In the genomic region with DNA sequence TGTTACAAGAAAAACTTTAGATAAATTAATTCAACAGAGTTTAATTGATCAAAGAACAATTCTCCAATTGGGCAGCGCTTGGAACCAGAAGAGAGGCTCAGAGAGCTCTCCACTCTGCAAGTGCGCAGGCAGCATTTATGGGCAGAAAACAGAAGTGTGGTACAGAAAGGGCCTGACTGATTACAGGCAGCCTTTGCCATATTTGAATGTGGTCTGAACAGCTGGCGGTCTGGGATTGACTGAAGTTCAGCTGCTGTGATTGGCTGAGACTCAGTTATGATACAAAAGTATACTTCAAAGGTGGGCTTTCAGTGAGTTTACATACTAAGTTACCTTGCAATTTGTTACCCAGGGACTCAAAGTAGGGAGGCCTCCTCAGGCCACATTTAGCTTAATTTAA, we compare ENCODE assay signal across 13 cellular contexts.
DNase-seq lines count a peak whose midpoint lies in the region; ATAC-seq and TF ChIP-seq lines count a peak whose summit lies in the region.
"Had no signal": no experiment of that assay in that cellular context is flagged by ENCODE, and none has a peak within 500 bp of the region (broad histone marks: within the 10 kb centered on the region; RNA-seq: fewer than 3 reads in every experiment).

No MANE protein-coding gene starts in this region.

- H3K4me2 ChIP-seq in Karpas-422 (ENCODE audit: low read depth, low read length, poor library complexity, severe bottlenecking) = no peak overlapping the region

- ATAC-seq in heart right ventricle = peak in 5 of 8 donors; percentile 27 to 45 (median 39)
- no peak for ATAC-seq in Right ventricle myocardium superior (ENCODE audit: poor library complexity)
- peak; percentile 64 for ATAC-seq in HG02588 (IDR thresholded peaks at IDR 0.05; ENCODE audit: unreplicated experiment)
- ATAC-seq in stimulated activated effector memory CD8-positive, alpha-beta T cell treated with anti-CD3 and anti-CD28 coated beads, Interleukin-12 subunit alpha, Interleukin-12 subunit beta, amount 100 ng/mL, for 72 hours = no peak

- no peaks in the 10 kb centered on the region for H3K9me3 Mint-ChIP-seq in stimulated activated effector memory CD8-positive, alpha-beta T cell treated with anti-CD3 and anti-CD28 coated beads, Interleukin-12 subunit alpha, Interleukin-12 subunit beta, amount 100 ng/mL, for 72 hours

- CTCF ChIA-PET in RWPE1 (lab: Yijun Ruan, JAX) = no interaction called here

- H3K36me3 Mint-ChIP-seq in stimulated activated effector memory CD8-positive, alpha-beta T cell treated with anti-CD3 and anti-CD28 coated beads, Interleukin-12 subunit alpha, Interleukin-12 subunit beta, amount 100 ng/mL, for 72 hours = peaks cover 23% of the 10 kb centered on the region

- WGBS in heart right ventricle, 2 donors = 79 to 90% methylated on average over 3 of the region's 3 CpGs

- peaks cover 0 to 16% (median 8%) of the 10 kb centered on the region in 9 donors for H3K4me1 ChIP-seq in heart right ventricle
- H3K4me1 ChIP-seq in Karpas-422 (ENCODE audit: low read length) = peaks cover 17% of the 10 kb centered on the region
- H3K4me1 ChIP-seq: right lobe of liver had no signal

- POLR2A ChIA-PET in RWPE1 (lab: Yijun Ruan, JAX; ENCODE audit: low non-redundant PET) = no interaction called here

- no peaks in the 10 kb centered on the region for H4K20me1 ChIP-seq in Karpas-422 (ENCODE audit: insufficient read depth, low read depth, low read length)

- intact Hi-C loops in heart right ventricle (cut with DNase I) = loop anchor here in 1 of 10 donors (10.0 kb wide), 1 partner anchor 114 kb away; no protein-coding TSS in a partner anchor
- intact Hi-C loops in Right ventricle myocardium superior (cut with DNase I) = no loop called here

- DNase-seq in heart right ventricle (no peak), Right ventricle myocardium superior (no peak), Karpas-422 (peak; percentile 41), inferior parietal cortex (ENCODE audit: extremely low spot score) (no peak), RWPE1 (ENCODE audit: low spot score) (no peak)
- DNase-seq in stimulated activated effector memory CD8-positive, alpha-beta T cell treated with anti-CD3 and anti-CD28 coated beads, Interleukin-12 subunit alpha, Interleukin-12 subunit beta, amount 100 ng/mL, for 72 hours (ENCODE audit: low spot score in 2 of 2) = no peak
- DNase-seq in activated CD4-positive, CD25-positive, alpha-beta regulatory T cell (lab: John Stamatoyannopoulos, UW) = no peak
- DNase-seq: anterior cingulate cortex, hypothalamus, NCI-H1105 treated with DMSO at 0.1 percent for 48 hours, NCI-H82 had no signal

- H3K9me2 ChIP-seq in Karpas-422 (replicated peaks; ENCODE audit: insufficient read depth, low read length) = no peaks in the 10 kb centered on the region

- H3K79me2 ChIP-seq in Karpas-422 (ENCODE audit: low read length) = no peaks in the 10 kb centered on the region

- TF ChIP-seq CTCF in heart right ventricle (IDR thresholded peaks at IDR 0.05) (no peak), RWPE1 (conservative IDR thresholded peaks at IDR 0.05; ENCODE audit: low read depth) (no peak)

- H3K4me1 Mint-ChIP-seq in stimulated activated effector memory CD8-positive, alpha-beta T cell treated with anti-CD3 and anti-CD28 coated beads, Interleukin-12 subunit alpha, Interleukin-12 subunit beta, amount 100 ng/mL, for 72 hours = peaks cover 51% of the 10 kb centered on the region

- H3K27me3 ChIP-seq in heart right ventricle = no peaks in the 10 kb centered on the region
- H3K27me3 ChIP-seq in Karpas-422 (ENCODE audit: low read length) = no peaks in the 10 kb centered on the region
- H3K27me3 ChIP-seq: right lobe of liver had no signal

- H3K9me3 ChIP-seq in heart right ventricle (no peaks in the 10 kb centered on the region), Karpas-422 (ENCODE audit: low read length) (no peaks in the 10 kb centered on the region)
- H3K9me3 ChIP-seq: right lobe of liver had no signal

- H2AFZ ChIP-seq in Karpas-422 (ENCODE audit: low read length) = no peak overlapping the region

- no peak overlapping the region for H3K4me3 ChIP-seq in heart right ventricle
- H3K4me3 ChIP-seq in Karpas-422 (ENCODE audit: low read length) = no peak overlapping the region
- H3K4me3 ChIP-seq: right lobe of liver had no signal

- H3K36me3 ChIP-seq in heart right ventricle (no peaks in the 10 kb centered on the region), Karpas-422 (ENCODE audit: insufficient read depth, low read length) (no peaks in the 10 kb centered on the region)
- H3K36me3 ChIP-seq: right lobe of liver had no signal

- H3K9ac ChIP-seq in Karpas-422 (ENCODE audit: low read length) = no peak overlapping the region

- peak overlapping the region; percentile 74 for H3K27ac Mint-ChIP-seq in stimulated activated effector memory CD8-positive, alpha-beta T cell treated with anti-CD3 and anti-CD28 coated beads, Interleukin-12 subunit alpha, Interleukin-12 subunit beta, amount 100 ng/mL, for 72 hours

- H3K27ac ChIP-seq in heart right ventricle (peak overlapping the region in 8 of 10 donors; percentile 38 to 78 (median 56)), Karpas-422 (ENCODE audit: low read length) (no peak overlapping the region), RWPE1 (no peak overlapping the region)
- H3K27ac ChIP-seq: right lobe of liver had no signal

- H3K4me3 Mint-ChIP-seq in stimulated activated effector memory CD8-positive, alpha-beta T cell treated with anti-CD3 and anti-CD28 coated beads, Interleukin-12 subunit alpha, Interleukin-12 subunit beta, amount 100 ng/mL, for 72 hours = no peak overlapping the region

Comparison
In these comparisons a context has a peak if more than half of its experiments do, and no peak if none do; other contexts are left out.
1. ATAC-seq: peak in heart right ventricle (5 of 8) and HG02588 (single experiment); none in Right ventricle myocardium superior (single experiment) and stimulated activated effector memory CD8-positive, alpha-beta T cell treated with anti-CD3 and anti-CD28 coated beads, Interleukin-12 subunit alpha, Interleukin-12 subunit beta, amount 100 ng/mL, for 72 hours (single experiment).
2. H3K27ac ChIP-seq: peak in heart right ventricle (8 of 10); none in Karpas-422 (single experiment) and RWPE1 (single experiment).